8 cellular contexts compared by ENCODE assay signal in genomic region chr5:179974946-179975712, GRCh38.
A peak's percentile ranks its signal among the peaks of the same experiment; 100 is the strongest.
DNase-seq lines count a peak whose midpoint lies in the region; ATAC-seq, FAIRE-seq and TF ChIP-seq lines count a peak whose summit lies in the region.

No MANE protein-coding gene starts in this region.

- no peak overlapping the region for H3K9ac ChIP-seq in kidney (ENCODE audit: low read length in 2 of 2)

- no peaks in the 10 kb centered on the region for H3K9me3 ChIP-seq in kidney (ENCODE audit: control insufficient read depth in 1 of 2, low read length in 2 of 2)
- no peaks in the 10 kb centered on the region for H3K9me3 ChIP-seq in upper lobe of right lung

- peak; percentile 14 for TF ChIP-seq CTCF in kidney (IDR thresholded peaks at IDR 0.05; ENCODE audit: borderline replicate concordance, extremely low read depth, insufficient read depth)
- TF ChIP-seq CTCF in upper lobe of right lung (IDR thresholded peaks at IDR 0.05), result peak; percentile 35
- no peak for TF ChIP-seq CTCF in coronary artery (IDR thresholded peaks at IDR 0.05)

- ATAC-seq in HG02840 (IDR thresholded peaks at IDR 0.05; ENCODE audit: low FRiP score, unreplicated experiment), result peak; percentile 47
- peak; percentile 83 for ATAC-seq in upper lobe of right lung

- H3K4me1 ChIP-seq in kidney (ENCODE audit: control insufficient read depth in 1 of 2, insufficient read depth in 1 of 2, low read depth in 1 of 2, low read length in 2 of 2), result no peaks in the 10 kb centered on the region
- H3K4me1 ChIP-seq in upper lobe of right lung, result no peaks in the 10 kb centered on the region

- DNase-seq in AG08395 (ENCODE audit: low spot score) (peak; percentile 20), G401 (ENCODE audit: low spot score) (peak; percentile 63), NCI-H345 (lab: John Stamatoyannopoulos, UW) (peak; percentile 56), astrocyte of the hippocampus (ENCODE audit: low read depth, low spot score) (peak; percentile 39), kidney (no peak), upper lobe of right lung (peak; percentile 70), coronary artery (ENCODE audit: low spot score) (no peak)

- no peak for FAIRE-seq in kidney (lab: Jason Lieb, UNC)

- peaks cover 7 to 8% of the 10 kb centered on the region in 2 donors for H3K36me3 ChIP-seq in kidney (ENCODE audit: control insufficient read depth in 1 of 2, insufficient read depth in 2 of 2, low read length in 2 of 2)
- H3K36me3 ChIP-seq in upper lobe of right lung, result peaks cover 45% of the 10 kb centered on the region

- no peak overlapping the region for H3K4me3 ChIP-seq in kidney (ENCODE audit: low read length in 2 of 2)
- no peak overlapping the region for H3K4me3 ChIP-seq in upper lobe of right lung
- H3K4me3 ChIP-seq in coronary artery, result no peak overlapping the region

- H3K27me3 ChIP-seq in upper lobe of right lung, result no peaks in the 10 kb centered on the region

- intact Hi-C loops in kidney (cut with DNase I) (no loop called here), upper lobe of right lung (cut with DNase I) (no loop called here)

- H3K27ac ChIP-seq in kidney (ENCODE audit: low read depth in 2 of 2, low read length in 2 of 2) (no peak overlapping the region), upper lobe of right lung (no peak overlapping the region), coronary artery (no peak overlapping the region)

- in situ Hi-C loops in G401 (cut with HindIII; ENCODE audit: low sequenced_read_pairs), result no loop called here

Comparison
In these comparisons a context has a peak if more than half of its experiments do, and no peak if none do; other contexts are left out.
1. DNase-seq: peak in AG08395 (single experiment), G401 (single experiment), NCI-H345 (single experiment), astrocyte of the hippocampus (single experiment) and upper lobe of right lung (single experiment); none in kidney (single experiment) and coronary artery (single experiment).